In the genomic region with DNA sequence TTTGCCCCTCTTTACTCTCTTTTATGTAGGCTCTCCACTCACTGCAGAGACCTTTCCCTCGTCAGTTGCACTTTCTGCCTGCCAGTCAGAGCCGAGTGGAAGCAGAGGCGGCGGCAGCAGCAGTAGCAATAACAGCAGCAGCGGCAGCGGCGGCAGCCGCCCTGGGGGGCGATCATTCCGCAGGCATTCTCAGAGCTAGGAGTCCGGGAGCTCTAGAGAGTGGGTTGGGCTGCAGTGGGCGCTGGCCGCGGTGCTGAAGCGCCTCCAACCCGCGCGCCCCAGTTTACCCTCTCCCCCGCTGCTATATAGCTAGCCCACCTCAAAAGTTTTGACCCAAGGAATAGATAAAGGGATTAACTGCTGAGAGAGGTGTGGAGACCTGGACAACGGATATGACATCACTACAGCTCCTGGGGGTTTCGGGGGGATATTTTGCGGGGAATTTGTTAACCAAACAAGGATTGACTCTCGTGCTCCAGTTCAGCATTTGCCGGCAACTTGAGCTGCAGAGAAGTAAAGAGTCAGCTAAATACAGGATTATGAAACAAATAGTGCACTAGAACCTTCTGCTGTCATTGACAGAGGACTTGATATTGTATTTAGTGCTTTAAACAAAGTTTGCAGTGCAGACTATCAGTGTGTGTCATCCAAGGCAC, we compare ENCODE assay signal across 9 cellular contexts. TPM values are rescaled to one million over a fixed set of nuclear protein-coding genes. Genes with fewer than 3 reads are reported as not detected.
DNase-seq lines count a peak whose midpoint lies in the region; ATAC-seq and TF ChIP-seq lines count a peak whose summit lies in the region.
"Had no signal": no experiment of that assay in that cellular context is flagged by ENCODE, and none has a peak within 500 bp of the region (broad histone marks: within the 10 kb centered on the region; RNA-seq: fewer than 3 reads in every experiment).

A gene (minus strand): TSS at position 97 of the 656 bp plus-strand sequence.

- peak; percentile 77 for ATAC-seq in DND-41 (ENCODE audit: insufficient read depth, low read depth)
- peak; percentile 75 to 77 for ATAC-seq in lower lobe of right lung
- ATAC-seq in GM19324 (IDR thresholded peaks at IDR 0.05; ENCODE audit: low FRiP score, unreplicated experiment), result no peak
- ATAC-seq in CD8-positive, alpha-beta T cell, result no peak
- ATAC-seq in GM21786 (IDR thresholded peaks at IDR 0.05; ENCODE audit: unreplicated experiment), result no peak

- H3K4me3 Mint-ChIP-seq in CD8-positive, alpha-beta T cell, result no peak within 1 kb of the TSS

- H3K27ac ChIP-seq in DND-41 (ENCODE audit: low read length) (no peak within 1 kb of the TSS), HUES6 (ENCODE audit: low read depth, low read length) (no peak within 1 kb of the TSS), angular gyrus (ENCODE audit: low read depth, low read length) (peak within 1 kb of the TSS; percentile 67), lower lobe of right lung (no peak within 1 kb of the TSS)
- H3K27ac ChIP-seq in CD8-positive, alpha-beta T cell (ENCODE audit: low read depth, low read length), result no peak within 1 kb of the TSS

- H3K36me3 Mint-ChIP-seq in CD8-positive, alpha-beta T cell, result no peaks in the 10 kb centered on the region

- H2AFZ ChIP-seq in DND-41 (ENCODE audit: low read depth, low read length), result no peak within 1 kb of the TSS

- no peak within 1 kb of the TSS for H3K9ac ChIP-seq in DND-41 (ENCODE audit: low read depth, low read length)
- no peak within 1 kb of the TSS for H3K9ac ChIP-seq in HUES6 (ENCODE audit: low read length)

- POLR2A ChIA-PET in CD8-positive, alpha-beta T cell (lab: Charles Lee), result no interaction called here

- H3K4me3 ChIP-seq in DND-41 (ENCODE audit: low read depth in 1 of 2, low read length in 2 of 2), result no peak within 1 kb of the TSS
- H3K4me3 ChIP-seq in HUES6 (ENCODE audit: low read depth, low read length), result peak within 1 kb of the TSS; percentile 62
- H3K4me3 ChIP-seq in lower lobe of right lung, result no peak within 1 kb of the TSS
- no peak within 1 kb of the TSS for H3K4me3 ChIP-seq in CD8-positive, alpha-beta T cell (ENCODE audit: low read depth, low read length)
- H3K4me3 ChIP-seq: lung had no signal

- peak; percentile 30 for DNase-seq in DND-41
- DNase-seq in lower lobe of right lung, result no peak
- DNase-seq in activated CD4-positive, alpha-beta T cell treated with anti-CD3 and anti-CD28 coated beads for 48 hours, result no peak
- DNase-seq in CD8-positive, alpha-beta T cell, result no peak

- no peak for TF ChIP-seq CTCF in DND-41 (IDR thresholded peaks at IDR 0.05; ENCODE audit: borderline replicate concordance, extremely low read depth, low read length, poor library complexity, severe bottlenecking)
- no peak for TF ChIP-seq CTCF in lower lobe of right lung (IDR thresholded peaks at IDR 0.05)
- no peak for TF ChIP-seq CTCF in CD8-positive, alpha-beta T cell (IDR thresholded peaks at IDR 0.05)

- H3K4me1 ChIP-seq in DND-41 (ENCODE audit: insufficient read depth, low read length) (no peaks in the 10 kb centered on the region), HUES6 (ENCODE audit: control insufficient read depth, insufficient read depth, low read length) (no peaks in the 10 kb centered on the region), lower lobe of right lung (no peaks in the 10 kb centered on the region)
- no peaks in the 10 kb centered on the region for H3K4me1 ChIP-seq in CD8-positive, alpha-beta T cell (ENCODE audit: insufficient read depth, low read length)

- H3K9me3 Mint-ChIP-seq in CD8-positive, alpha-beta T cell, result peaks cover 2% of the 10 kb centered on the region

- H4K20me1 ChIP-seq in DND-41 (ENCODE audit: insufficient read depth, low read length), result no peaks in the 10 kb centered on the region

- CTCF ChIA-PET in CD8-positive, alpha-beta T cell (lab: Charles Lee), result no interaction called here

- no peaks in the 10 kb centered on the region for H3K79me2 ChIP-seq in DND-41 (ENCODE audit: insufficient read depth, low read length)

- H3K36me3 ChIP-seq in DND-41 (ENCODE audit: insufficient read depth, low read length) (no peaks in the 10 kb centered on the region), HUES6 (ENCODE audit: control insufficient read depth, insufficient read depth, low read length) (no peaks in the 10 kb centered on the region), lower lobe of right lung (no peaks in the 10 kb centered on the region)
- H3K36me3 ChIP-seq in CD8-positive, alpha-beta T cell (ENCODE audit: insufficient read depth, low read length), result no peaks in the 10 kb centered on the region

- H3K4me2 ChIP-seq in DND-41 (ENCODE audit: insufficient read depth, low read length), result no peak within 1 kb of the TSS

- no peaks in the 10 kb centered on the region for H3K4me1 Mint-ChIP-seq in CD8-positive, alpha-beta T cell (ENCODE audit: low read depth)

- intact Hi-C loops in lower lobe of right lung (cut with DNase I), result no loop called here
- intact Hi-C loops in CD8-positive, alpha-beta T cell (cut with DNase I, micrococcal nuclease), result no loop called here

- peaks cover 13% of the 10 kb centered on the region for H3K27me3 Mint-ChIP-seq in CD8-positive, alpha-beta T cell (ENCODE audit: low read depth)

- H3K27ac Mint-ChIP-seq in CD8-positive, alpha-beta T cell, result no peak within 1 kb of the TSS

- H3K9me3 ChIP-seq in DND-41 (ENCODE audit: insufficient read depth, low read length, severe bottlenecking) (no peaks in the 10 kb centered on the region), HUES6 (ENCODE audit: control insufficient read depth, insufficient read depth, low read depth, low read length) (no peaks in the 10 kb centered on the region), lower lobe of right lung (no peaks in the 10 kb centered on the region)
- H3K9me3 ChIP-seq in CD8-positive, alpha-beta T cell (ENCODE audit: low read length), result no peaks in the 10 kb centered on the region

- H3K27me3 ChIP-seq in DND-41 (ENCODE audit: insufficient read depth, low read length, poor library complexity), result no peaks in the 10 kb centered on the region
- peaks cover 18% of the 10 kb centered on the region for H3K27me3 ChIP-seq in HUES6 (ENCODE audit: control insufficient read depth, insufficient read depth, low read length)
- H3K27me3 ChIP-seq in lower lobe of right lung (ENCODE audit: low read depth), result no peaks in the 10 kb centered on the region
- no peaks in the 10 kb centered on the region for H3K27me3 ChIP-seq in CD8-positive, alpha-beta T cell (ENCODE audit: insufficient read depth, low read length)

RNA-seq across cellular contexts. Expression of the gene that starts here (rescaled TPM):
- total RNA-seq in lower lobe of right lung, result not detected
- total RNA-seq in CD8-positive, alpha-beta T cell, result not detected

Comparison
In these comparisons a context has a peak if more than half of its experiments do, and no peak if none do; other contexts are left out.
1. Peak in ATAC-seq in lower lobe of right lung; RNA of the gene not detected or under 1 TPM.